Comparison of ENCODE assay signal across 16 cellular contexts in genomic region chr22:17034532-17034931, GRCh38. TPM values are rescaled to one million over a fixed set of nuclear protein-coding genes. Genes with fewer than 3 reads are reported as not detected.
"Had no signal": no experiment of that assay in that cellular context is flagged by ENCODE, and none has a peak within 500 bp of the region (broad histone marks: within the 10 kb centered on the region; RNA-seq: fewer than 3 reads in every experiment).

No MANE protein-coding gene starts in this region.

RNA-seq across cellular contexts. Expression of gene GAB4, which starts 26.5 kb away (rescaled TPM):
- total RNA-seq: colonic mucosa, dermis microvascular lymphatic vessel endothelial cell, esophagus mucosa, esophagus squamous epithelium, gastrocnemius medialis, glomerular endothelial cell, heart right ventricle, kidney epithelial cell, left cardiac atrium, left lung, left ventricle myocardium superior, lower lobe of right lung, lung microvascular endothelial cell, mucosa of gallbladder had no signal
- polyA plus RNA-seq: heart right ventricle; keratinocyte; naive thymus-derived CD4-positive, alpha-beta T cell had no signal
